ENCODE assay signal across 8 cellular contexts in genomic region chr10:125281091-125281490, GRCh38.
"Had no signal": no experiment of that assay in that cellular context is flagged by ENCODE, and none has a peak within 500 bp of the region (broad histone marks: within the 10 kb centered on the region; RNA-seq: fewer than 3 reads in every experiment).

No MANE protein-coding gene starts in this region.

- H3K36me3 Mint-ChIP-seq: IgD-negative memory B cell had no signal

- H3K4me2 ChIP-seq: GM23338 had no signal

- H3K27ac ChIP-seq: HL-60 had no signal

- H2AFZ ChIP-seq: GM23338 had no signal

- H3K4me1 ChIP-seq: HAP-1 had no signal

- DNase-seq: HFFc6, KBM-7 had no signal

- H3K36me3 ChIP-seq: HAP-1 had no signal

- H3K27ac Mint-ChIP-seq: GM23338, HFFc6, IgD-negative memory B cell had no signal

- H3K4me3 Mint-ChIP-seq: GM23338, HFFc6, IgD-negative memory B cell had no signal

- ATAC-seq: GM23338, HCT116, HepG2 had no signal

- H3K4me1 Mint-ChIP-seq: GM23338, IgD-negative memory B cell had no signal

- H3K9me3 ChIP-seq: HAP-1 had no signal

- H3K4me3 ChIP-seq: GM23338, HAP-1 had no signal
